1 cellular context compared by ENCODE assay signal in the genomic region with DNA sequence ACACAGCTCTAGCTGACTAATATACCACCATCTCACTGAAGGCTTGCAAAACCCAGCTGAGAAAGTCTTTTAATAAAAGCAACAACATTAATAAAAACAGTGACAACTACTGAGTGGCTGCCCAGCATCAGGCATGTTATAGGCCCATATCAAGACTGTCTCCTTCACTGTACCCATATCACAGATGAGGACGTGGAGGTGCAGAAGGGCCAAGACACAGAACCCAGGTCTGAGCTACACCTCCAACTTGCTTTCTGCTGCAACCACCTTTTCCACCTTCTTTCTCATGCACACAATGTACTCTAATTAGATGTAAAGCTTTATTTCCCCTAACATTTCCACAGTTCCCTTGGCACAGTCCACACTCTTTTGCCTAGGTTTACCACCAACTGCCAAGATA.
TF ChIP-seq lines count a peak whose summit lies in the region.

No MANE protein-coding gene starts in this region.

TF ChIP-seq in SK-N-SH, 30 proteins besides CTCF, POLR2A, EP300 and RAD21:
- TF ChIP-seq ELF1 (IDR thresholded peaks at IDR 0.05) (no peak), YY1 (IDR thresholded peaks at IDR 0.05; ENCODE audit: low read depth) (no peak), NRF1 (IDR thresholded peaks at IDR 0.05; ENCODE audit: low read depth, low read length) (no peak), TCF12 (IDR thresholded peaks at IDR 0.05) (no peak), RCOR1 (IDR thresholded peaks at IDR 0.05; ENCODE audit: low read length) (no peak), SMC3 (IDR thresholded peaks at IDR 0.05; ENCODE audit: low read depth, low read length) (no peak), EZH2phosphoT487 (IDR thresholded peaks at IDR 0.05; ENCODE audit: borderline replicate concordance, low read depth) (no peak)
